ENCODE assay signal across 33 cellular contexts in genomic region chr14:96149131-96149530, GRCh38. TPM values are rescaled to one million over a fixed set of nuclear protein-coding genes. Genes with fewer than 3 reads are reported as not detected.
"Had no signal": no experiment of that assay in that cellular context is flagged by ENCODE, and none has a peak within 500 bp of the region (broad histone marks: within the 10 kb centered on the region; RNA-seq: fewer than 3 reads in every experiment).

No MANE protein-coding gene starts in this region.

- ATAC-seq: activated CD4-positive, CD25-positive, alpha-beta regulatory T cell treated with anti-CD3 and anti-CD28 coated beads, Interleukin-2, amount 50 U/mL, for 24 hours; effector memory CD8-positive, alpha-beta T cell; lower lobe of right lung; mucosa of descending colon; natural killer cell treated with Interleukin-12 subunit alpha and Interleukin-12 subunit beta and Interleukin-15 and Interleukin-18, amount 100 ng/mL, for 72 hours had no signal

- H3K27ac Mint-ChIP-seq: activated naive CD4-positive, alpha-beta T cell treated with anti-CD3 and anti-CD28 coated beads, Interleukin-2, amount 10 ng/mL, durations not matched to agents 7 days and 5 days; activated naive CD8-positive, alpha-beta T cell treated with anti-CD3 and anti-CD28 coated beads, Interleukin-2, amount 10 ng/mL, durations not matched to agents 7 days and 5 days; activated T-cell treated with anti-CD3 and anti-CD28 coated beads, Interleukin-2, amount 50 U/mL, for 24 hours; brain; effector memory CD8-positive, alpha-beta T cell; immature natural killer cell; natural killer cell treated with Interleukin-12 subunit alpha and Interleukin-12 subunit beta and Interleukin-15 and Interleukin-18, amount 100 ng/mL, for 72 hours had no signal

- H3K36me3 ChIP-seq: ascending aorta, cardiac muscle cell, lower lobe of right lung, ovary, prostate gland, suprapubic skin, tibial artery, uterus, WERI-Rb-1 had no signal

- H3K27me3 ChIP-seq: ascending aorta, cardiac muscle cell, ovary, suprapubic skin, tibial artery, uterus had no signal

- H3K36me3 Mint-ChIP-seq: activated naive CD4-positive, alpha-beta T cell treated with anti-CD3 and anti-CD28 coated beads, Interleukin-2, amount 10 ng/mL, durations not matched to agents 7 days and 5 days; activated naive CD8-positive, alpha-beta T cell treated with anti-CD3 and anti-CD28 coated beads, Interleukin-2, amount 10 ng/mL, durations not matched to agents 7 days and 5 days; brain; immature natural killer cell; natural killer cell treated with Interleukin-12 subunit alpha and Interleukin-12 subunit beta and Interleukin-15 and Interleukin-18, amount 100 ng/mL, for 72 hours had no signal

- H3K4me3 ChIP-seq: ascending aorta, cardiac muscle cell, lower lobe of right lung, mucosa of descending colon, ovary, prostate gland, suprapubic skin, tibial artery, uterus had no signal

- H3K27ac ChIP-seq: ascending aorta, cardiac muscle cell, lower lobe of right lung, ovary, prostate gland, suprapubic skin, tibial artery, uterus, WERI-Rb-1 had no signal

- H3K4me3 Mint-ChIP-seq: activated naive CD4-positive, alpha-beta T cell treated with anti-CD3 and anti-CD28 coated beads, Interleukin-2, amount 10 ng/mL, durations not matched to agents 7 days and 5 days; activated naive CD8-positive, alpha-beta T cell treated with anti-CD3 and anti-CD28 coated beads, Interleukin-2, amount 10 ng/mL, durations not matched to agents 7 days and 5 days; activated T-cell treated with anti-CD3 and anti-CD28 coated beads, Interleukin-2, amount 50 U/mL, for 24 hours; brain; effector memory CD8-positive, alpha-beta T cell; immature natural killer cell; natural killer cell treated with Interleukin-12 subunit alpha and Interleukin-12 subunit beta and Interleukin-15 and Interleukin-18, amount 100 ng/mL, for 72 hours had no signal

- H3K9me3 ChIP-seq: ascending aorta, lower lobe of right lung, mucosa of descending colon, ovary, prostate gland, suprapubic skin, tibial artery, uterus had no signal

- H3K9me3 Mint-ChIP-seq: activated naive CD4-positive, alpha-beta T cell treated with anti-CD3 and anti-CD28 coated beads, Interleukin-2, amount 10 ng/mL, durations not matched to agents 7 days and 5 days; activated T-cell treated with anti-CD3 and anti-CD28 coated beads, Interleukin-2, amount 50 U/mL, for 24 hours; immature natural killer cell had no signal

- H3K4me1 ChIP-seq: prostate gland, uterus had no signal

- DNase-seq: activated CD4-positive, alpha-beta T cell treated with anti-CD3 and anti-CD28 coated beads for 48 hours; activated CD4-positive, alpha-beta T cell treated with anti-CD3 and anti-CD28 coated beads, Interleukin-2, amount 50 U/mL, for 48 hours; activated CD8-positive, alpha-beta memory T cell treated with anti-CD3 and anti-CD28 coated beads, Interleukin-2, amount 50 U/mL, for 48 hours; activated gamma-delta T cell; activated naive CD4-positive, alpha-beta T cell treated with anti-CD3 and anti-CD28 coated beads, Interleukin-2, amount 10 ng/mL, durations not matched to agents 7 days and 5 days; activated naive CD8-positive, alpha-beta T cell treated with anti-CD3 and anti-CD28 coated beads, Interleukin-2, amount 10 ng/mL, durations not matched to agents 7 days and 5 days; activated T-cell treated with anti-CD3 and anti-CD28 coated beads, Interleukin-2, amount 50 U/mL, for 24 hours; cerebellar nuclear complex; cortex of kidney; effector memory CD8-positive, alpha-beta T cell; foreskin fibroblast; head of caudate nucleus; hippocampal formation; immature natural killer cell; lower lobe of right lung; mesendoderm; mucosa of descending colon; ovary; stimulated activated CD4-positive, alpha-beta T cell treated with anti-CD3 and anti-CD28 coated beads, Interleukin-15, amount 100 ng/mL, for 24 hours; stimulated activated CD4-positive, alpha-beta T cell treated with anti-CD3 and anti-CD28 coated beads, Interleukin-2, amount 100 ng/mL, for 24 hours; stimulated activated naive CD4-positive, alpha-beta T cell; tibial artery; uterus; WERI-Rb-1 had no signal

- H3K4me1 Mint-ChIP-seq: activated naive CD4-positive, alpha-beta T cell treated with anti-CD3 and anti-CD28 coated beads, Interleukin-2, amount 10 ng/mL, durations not matched to agents 7 days and 5 days; activated naive CD8-positive, alpha-beta T cell treated with anti-CD3 and anti-CD28 coated beads, Interleukin-2, amount 10 ng/mL, durations not matched to agents 7 days and 5 days; immature natural killer cell had no signal

RNA-seq across cellular contexts. Expression of gene BDKRB2, which starts 55.5 kb away (rescaled TPM):
- total RNA-seq: activated CD8-positive, alpha-beta memory T cell treated with anti-CD3 and anti-CD28 coated beads for 36 hours; activated naive CD8-positive, alpha-beta T cell treated with anti-CD3 and anti-CD28 coated beads, Interleukin-2, amount 10 ng/mL, durations not matched to agents 7 days and 5 days; natural killer cell treated with Interleukin-12 subunit alpha and Interleukin-12 subunit beta and Interleukin-15 and Interleukin-18, amount 100 ng/mL, for 72 hours; T-helper 1 cell treated with Interleukin-12 subunit alpha and Interleukin-12 subunit beta and Interleukin-4 antibody, amounts not matched to agents 30 ng/mL and 1 ng/mL, for 36 hours had no signal
- polyA plus RNA-seq: cardiac muscle cell, immature natural killer cell had no signal
